Comparison of ENCODE assay signal across 8 cellular contexts in the genomic region with DNA sequence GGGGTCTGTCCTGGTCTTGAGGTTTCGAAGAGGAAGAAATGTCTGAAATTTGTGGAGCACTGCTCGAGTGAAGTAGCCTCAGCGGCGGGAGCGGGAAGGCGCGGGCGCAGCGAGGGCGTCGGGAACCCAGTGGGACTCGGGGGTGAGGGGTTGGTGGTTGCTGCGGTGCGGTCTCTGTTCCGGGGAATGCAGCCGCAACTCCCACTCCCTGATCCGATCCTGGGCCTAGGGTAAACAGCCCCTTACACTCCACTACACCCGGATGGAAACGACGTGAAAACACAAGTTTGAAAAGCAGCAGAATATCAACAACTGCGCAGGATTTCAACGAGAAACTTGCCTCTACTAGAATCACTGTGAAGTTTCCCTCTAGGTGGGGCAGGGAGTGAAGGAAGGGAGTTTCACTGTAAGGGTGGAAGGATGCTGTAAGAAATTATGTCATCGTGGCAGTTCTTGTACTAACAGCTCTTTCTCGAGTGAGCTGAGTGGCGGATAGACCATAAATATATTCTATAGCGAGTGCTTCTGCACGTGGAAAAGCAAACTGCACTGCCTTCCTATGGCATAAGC. TPM values are rescaled to one million over a fixed set of nuclear protein-coding genes. Genes with fewer than 3 reads are reported as not detected.
DNase-seq lines count a peak whose midpoint lies in the region; ATAC-seq, FAIRE-seq and TF ChIP-seq lines count a peak whose summit lies in the region.

No MANE protein-coding gene starts in this region.

- H3K4me1 ChIP-seq in PC-3 (ENCODE audit: insufficient read depth, low read length), result peaks cover 19% of the 10 kb centered on the region
- H3K4me1 ChIP-seq in iPS-18a (ENCODE audit: control insufficient read depth, low read depth, low read length), result peaks cover 11% of the 10 kb centered on the region
- H3K4me1 ChIP-seq in small intestine (ENCODE audit: control insufficient read depth in 2 of 2, insufficient read depth in 1 of 2, low read depth in 1 of 2, low read length in 1 of 2), result no peaks in the 10 kb centered on the region

- peak overlapping the region; percentile 100 for H3K4me2 ChIP-seq in PC-3 (ENCODE audit: low read length)

- no peaks in the 10 kb centered on the region for H3K36me3 ChIP-seq in PC-3 (ENCODE audit: low read depth, low read length)
- no peaks in the 10 kb centered on the region for H3K36me3 ChIP-seq in iPS-18a (ENCODE audit: control insufficient read depth, low read depth, low read length)
- H3K36me3 ChIP-seq in small intestine (ENCODE audit: control insufficient read depth in 2 of 2, insufficient read depth in 2 of 2, low read length in 2 of 2), result no peaks in the 10 kb centered on the region

- no peak for ATAC-seq in PC-3

- no peak for FAIRE-seq in small intestine (lab: Jason Lieb, UNC)
- no peak for FAIRE-seq in HTR-8/SVneo (lab: Jason Lieb, UNC)

- no peaks in the 10 kb centered on the region for H3K9me3 ChIP-seq in PC-3 (ENCODE audit: low read length)
- H3K9me3 ChIP-seq in iPS-18a (ENCODE audit: control insufficient read depth, low read depth, low read length), result no peaks in the 10 kb centered on the region
- H3K9me3 ChIP-seq in small intestine (ENCODE audit: control insufficient read depth, low read depth), result no peaks in the 10 kb centered on the region

- DNase-seq in NCI-H1105 treated with DMSO at 0.1 percent for 48 hours (lab: John Stamatoyannopoulos, UW), result peak; percentile 26
- no peak for DNase-seq in NCI-H1105 (lab: John Stamatoyannopoulos, UW)
- peak; percentile 18 for DNase-seq in PC-3
- DNase-seq in astrocyte of the spinal cord (ENCODE audit: low read depth, low spot score), result peak; percentile 76
- peak; percentile 26 for DNase-seq in small intestine
- no peak for DNase-seq in HTR-8/SVneo (ENCODE audit: insufficient read length, low spot score)
- no peak for DNase-seq in NCI-H187 treated with DMSO at 0.1 percent for 48 hours (lab: John Stamatoyannopoulos, UW)

- TF ChIP-seq CTCF in PC-3 (conservative IDR thresholded peaks at IDR 0.05; ENCODE audit: low read depth, low read length) (no peak), astrocyte of the spinal cord (IDR thresholded peaks at IDR 0.05; ENCODE audit: low read depth, low read length) (peak; percentile 28)

- peak overlapping the region; percentile 98 for H3K4me3 ChIP-seq in PC-3 (ENCODE audit: low read length)
- peak overlapping the region; percentile 60 for H3K4me3 ChIP-seq in astrocyte of the spinal cord (ENCODE audit: low read depth, low read length)
- peak overlapping the region; percentile 97 for H3K4me3 ChIP-seq in iPS-18a (ENCODE audit: low read length)
- H3K4me3 ChIP-seq in small intestine (ENCODE audit: low read depth in 1 of 2, low read length in 2 of 2), result peak overlapping the region; percentile 71 to 90

- H3K9ac ChIP-seq in PC-3 (ENCODE audit: low read length), result peak overlapping the region; percentile 89
- peak overlapping the region; percentile 93 for H3K9ac ChIP-seq in iPS-18a (ENCODE audit: low read length)

- no peaks in the 10 kb centered on the region for H3K9me2 ChIP-seq in PC-3 (replicated peaks; ENCODE audit: low read length)

- peak overlapping the region; percentile 98 for H2AFZ ChIP-seq in PC-3 (ENCODE audit: low read length)

- H3K79me2 ChIP-seq in PC-3 (ENCODE audit: low read length), result peaks cover 27% of the 10 kb centered on the region

- POLR2A ChIA-PET in PC-3 (lab: Charles Lee; ENCODE audit: unreplicated experiment), result no interaction called here

- H3K27ac ChIP-seq in PC-3 (ENCODE audit: low read length) (peak overlapping the region; percentile 71), iPS-18a (ENCODE audit: low read length) (peak overlapping the region; percentile 92), small intestine (ENCODE audit: low read depth in 1 of 2, low read length in 1 of 2) (peak overlapping the region; percentile 85 to 89)

- 1 to 3% (median 2%) methylated on average over 27 of the region's 27 CpGs for WGBS in small intestine, 3 donors

- TSS peak; percentile 74 for BruUV-seq in PC-3 (replicated peaks; lab: Mats Ljungman, UMichigan)

- intact Hi-C loops in PC-3 (cut with micrococcal nuclease), result loop anchor here (1.0 to 10.0 kb wide), 4 partner anchors 106 to 381 kb away; no protein-coding TSS in a partner anchor

- in situ Hi-C loops in astrocyte of the spinal cord (cut with HindIII; ENCODE audit: low sequenced_read_pairs), result no loop called here

- CTCF ChIA-PET in PC-3 (lab: Charles Lee), result interaction anchor here (1.2 kb wide), 1 partner anchor 151 kb away, joined by 9 read pairs; no protein-coding TSS in a partner anchor

- H3F3A ChIP-seq in PC-3 (ENCODE audit: low read length, unreplicated experiment), result no peaks in the 10 kb centered on the region

- H3K27me3 ChIP-seq in PC-3 (ENCODE audit: low read length) (no peaks in the 10 kb centered on the region), iPS-18a (ENCODE audit: control insufficient read depth, insufficient read depth, low read length) (peaks cover 15% of the 10 kb centered on the region), small intestine (ENCODE audit: control insufficient read depth in 2 of 2, insufficient read depth in 2 of 2, low read length in 2 of 2) (no peaks in the 10 kb centered on the region)

- H4K20me1 ChIP-seq in PC-3 (ENCODE audit: low read length), result no peaks in the 10 kb centered on the region; the same call in 1 of the 2 replicates

RNA-seq across cellular contexts. Expression of a gene that starts 2.0 kb away (rescaled TPM):
- 5.0 and 6.4 TPM in 2 replicates for total RNA-seq in PC-3 (2014; rRNA removed)
- polyA plus RNA-seq in small intestine, result 1 to 10 TPM in 1 of 3 donors, under 1 TPM in 2; 0.45 to 1.0 (median 0.54) TPM

Comparison
In these comparisons a context has a peak if more than half of its experiments do, and no peak if none do; other contexts are left out.
1. DNase-seq: peak in NCI-H1105 treated with DMSO at 0.1 percent for 48 hours (single experiment), PC-3 (single experiment), astrocyte of the spinal cord (single experiment) and small intestine (single experiment); none in NCI-H1105 (single experiment), HTR-8/SVneo (single experiment) and NCI-H187 treated with DMSO at 0.1 percent for 48 hours (single experiment).
2. Peak in every context shown above with its lines, with median percentiles within 50 percentile points of each other: H3K27ac ChIP-seq and H3K4me3 ChIP-seq.